In the genomic region with DNA sequence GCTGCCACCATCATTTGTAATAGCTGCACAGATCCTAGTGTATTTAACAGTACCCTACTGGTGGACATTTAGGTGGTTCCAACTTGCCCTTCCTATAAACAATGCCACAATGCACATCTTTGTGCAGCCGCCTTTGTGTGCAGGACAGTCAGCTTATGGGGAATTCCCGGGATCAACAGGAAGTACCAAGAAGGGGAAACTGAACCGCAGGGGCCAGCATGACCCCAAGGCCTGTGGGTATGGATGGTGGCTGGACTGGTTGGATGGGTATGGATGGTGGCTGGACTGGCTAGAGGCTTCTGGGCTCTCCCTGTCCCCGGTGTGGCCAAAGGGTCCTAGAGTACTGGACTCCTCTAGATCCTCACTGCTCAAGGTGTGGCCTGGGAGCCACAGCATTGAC, we compare ENCODE assay signal across 1 cellular context.
TF ChIP-seq lines count a peak whose summit lies in the region.

No MANE protein-coding gene starts in this region.

TF ChIP-seq in HCT116, 20 proteins besides CTCF, POLR2A, EP300 and RAD21 (continued from another document):
- TF ChIP-seq SP1 (IDR thresholded peaks at IDR 0.05; ENCODE audit: low read depth) (no peak), FOSL1 (IDR thresholded peaks at IDR 0.05; ENCODE audit: low read depth) (no peak), POLR2AphosphoS5 (IDR thresholded peaks at IDR 0.05; ENCODE audit: low read depth, low read length) (no peak), CBX3 (IDR thresholded peaks at IDR 0.05; ENCODE audit: low read depth) (no peak), ELF1 (IDR thresholded peaks at IDR 0.05; ENCODE audit: borderline replicate concordance, low read depth) (no peak), SIN3A (IDR thresholded peaks at IDR 0.05; ENCODE audit: low read depth) (no peak), TCF7L2 (IDR thresholded peaks at IDR 0.05; ENCODE audit: borderline replicate concordance, extremely low read depth, insufficient read depth, insufficient read length) (no peak), EGR1 (IDR thresholded peaks at IDR 0.05; ENCODE audit: low read depth) (no peak), ZFX (IDR thresholded peaks at IDR 0.05) (no peak), YY1 (IDR thresholded peaks at IDR 0.05; ENCODE audit: extremely low read depth, insufficient replicate concordance, low read depth, low read length) (no peak), CEBPB (IDR thresholded peaks at IDR 0.05; ENCODE audit: low read depth) (no peak)
- TF ChIP-seq, protein P1, sequence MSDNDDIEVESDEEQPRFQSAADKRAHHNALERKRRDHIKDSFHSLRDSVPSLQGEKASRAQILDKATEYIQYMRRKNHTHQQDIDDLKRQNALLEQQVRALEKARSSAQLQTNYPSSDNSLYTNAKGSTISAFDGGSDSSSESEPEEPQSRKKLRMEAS (IDR thresholded peaks at IDR 0.05): no peak
- TF ChIP-seq, protein P2, sequence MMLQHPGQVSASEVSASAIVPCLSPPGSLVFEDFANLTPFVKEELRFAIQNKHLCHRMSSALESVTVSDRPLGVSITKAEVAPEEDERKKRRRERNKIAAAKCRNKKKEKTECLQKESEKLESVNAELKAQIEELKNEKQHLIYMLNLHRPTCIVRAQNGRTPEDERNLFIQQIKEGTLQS (IDR thresholded peaks at IDR 0.05): no peak
- TF ChIP-seq, protein P3, sequence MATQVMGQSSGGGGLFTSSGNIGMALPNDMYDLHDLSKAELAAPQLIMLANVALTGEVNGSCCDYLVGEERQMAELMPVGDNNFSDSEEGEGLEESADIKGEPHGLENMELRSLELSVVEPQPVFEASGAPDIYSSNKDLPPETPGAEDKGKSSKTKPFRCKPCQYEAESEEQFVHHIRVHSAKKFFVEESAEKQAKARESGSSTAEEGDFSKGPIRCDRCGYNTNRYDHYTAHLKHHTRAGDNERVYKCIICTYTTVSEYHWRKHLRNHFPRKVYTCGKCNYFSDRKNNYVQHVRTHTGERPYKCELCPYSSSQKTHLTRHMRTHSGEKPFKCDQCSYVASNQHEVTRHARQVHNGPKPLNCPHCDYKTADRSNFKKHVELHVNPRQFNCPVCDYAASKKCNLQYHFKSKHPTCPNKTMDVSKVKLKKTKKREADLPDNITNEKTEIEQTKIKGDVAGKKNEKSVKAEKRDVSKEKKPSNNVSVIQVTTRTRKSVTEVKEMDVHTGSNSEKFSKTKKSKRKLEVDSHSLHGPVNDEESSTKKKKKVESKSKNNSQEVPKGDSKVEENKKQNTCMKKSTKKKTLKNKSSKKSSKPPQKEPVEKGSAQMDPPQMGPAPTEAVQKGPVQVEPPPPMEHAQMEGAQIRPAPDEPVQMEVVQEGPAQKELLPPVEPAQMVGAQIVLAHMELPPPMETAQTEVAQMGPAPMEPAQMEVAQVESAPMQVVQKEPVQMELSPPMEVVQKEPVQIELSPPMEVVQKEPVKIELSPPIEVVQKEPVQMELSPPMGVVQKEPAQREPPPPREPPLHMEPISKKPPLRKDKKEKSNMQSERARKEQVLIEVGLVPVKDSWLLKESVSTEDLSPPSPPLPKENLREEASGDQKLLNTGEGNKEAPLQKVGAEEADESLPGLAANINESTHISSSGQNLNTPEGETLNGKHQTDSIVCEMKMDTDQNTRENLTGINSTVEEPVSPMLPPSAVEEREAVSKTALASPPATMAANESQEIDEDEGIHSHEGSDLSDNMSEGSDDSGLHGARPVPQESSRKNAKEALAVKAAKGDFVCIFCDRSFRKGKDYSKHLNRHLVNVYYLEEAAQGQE (IDR thresholded peaks at IDR 0.05; ENCODE audit: low read depth): no peak
